ENCODE assay signal across 6 cellular contexts in genomic region chr14:24366375-24366663, GRCh38. TPM values are rescaled to one million over a fixed set of nuclear protein-coding genes. Genes with fewer than 3 reads are reported as not detected.
A peak's percentile ranks its signal among the peaks of the same experiment; 100 is the strongest.
DNase-seq lines count a peak whose midpoint lies in the region; ATAC-seq, FAIRE-seq and TF ChIP-seq lines count a peak whose summit lies in the region.

No MANE protein-coding gene starts in this region.

- intact Hi-C loops in HepG2 (cut with micrococcal nuclease; ENCODE audit: unreplicated experiment), result loop anchor here (5.0 kb wide), 1 partner anchor 196 kb away; no protein-coding TSS in a partner anchor

- H4K20me1 ChIP-seq in SU-DHL-6 (ENCODE audit: low read depth, low read length), result no peaks in the 10 kb centered on the region
- no peaks in the 10 kb centered on the region for H4K20me1 ChIP-seq in HepG2 (ENCODE audit: insufficient read depth, low read length)

- DNase-seq in AG04450 (ENCODE audit: low read depth, low spot score) (no peak), HepG2 (ENCODE audit: low spot score) (no peak), mesenteric fat pad (ENCODE audit: low spot score) (no peak)

- TF ChIP-seq CTCF in AG04450 (IDR thresholded peaks at IDR 0.05; ENCODE audit: low read depth, low read length) (no peak), SU-DHL-6 (IDR thresholded peaks at IDR 0.05; ENCODE audit: insufficient read depth, low read length, poor library complexity, severe bottlenecking) (no peak), HepG2 (CRISPR knock-in tag; IDR thresholded peaks at IDR 0.05) (no peak)

- in situ Hi-C loops in HepG2 (cut with HindIII; ENCODE audit: extremely low pct_ligation_motif_present, low pct_unique_long_range_greater_than_20kb), result loop anchor here (5.0 kb wide), 1 partner anchor 66 kb away; no protein-coding TSS in a partner anchor

- H3K79me2 ChIP-seq in SU-DHL-6 (ENCODE audit: insufficient read depth, low read length), result no peaks in the 10 kb centered on the region
- no peaks in the 10 kb centered on the region for H3K79me2 ChIP-seq in HepG2 (ENCODE audit: insufficient read depth, low read length)

- CTCF ChIA-PET in AG04450 (lab: Charles Lee), result interaction anchor here (0.7 to 2.3 kb wide), 25 partner anchors 10 to 76 kb away, joined by 3 to 160 read pairs (median 9); partner anchors contain the start of genes CBLN3, CIDEB, KHNYN and NYNRIN
- CTCF ChIA-PET in HepG2 (lab: Yijun Ruan, JAX; ENCODE audit: low intra/inter-chr PET ratio, low total read pairs), result interaction anchor here (1.9 to 7.9 kb wide), 5 partner anchors 33 to 76 kb away, joined by 4 to 295 read pairs (median 30); partner anchors contain the start of genes ADCY4, CBLN3, KHNYN and SDR39U1

- H3K27ac ChIP-seq in AG04450 (ENCODE audit: low read depth, low read length) (peak overlapping the region; percentile 96), SU-DHL-6 (ENCODE audit: low read depth, low read length) (peak overlapping the region; percentile 78), HepG2 (ENCODE audit: extremely low read length, insufficient read depth, low read length) (no peak overlapping the region)

- H2AFZ ChIP-seq in SU-DHL-6 (ENCODE audit: low read depth, low read length, severe bottlenecking), result peak overlapping the region; percentile 82
- no peak overlapping the region for H2AFZ ChIP-seq in HepG2 (ENCODE audit: low read length)

- BruUV-seq in HepG2 (replicated peaks; lab: Mats Ljungman, UMichigan), result no TSS peak

- H3K36me3 ChIP-seq in SU-DHL-6 (ENCODE audit: low read length), result no peaks in the 10 kb centered on the region
- H3K36me3 ChIP-seq in HepG2 (replicated peaks in 1 of 2; ENCODE audit: control insufficient read depth in 1 of 2, insufficient read depth in 2 of 2, low read length in 2 of 2), result no peaks in the 10 kb centered on the region

- FAIRE-seq in HepG2 (lab: Jason Lieb, UNC), result no peak

- H3K4me1 ChIP-seq in HepG2 (ENCODE audit: insufficient read depth, low read length), result peaks cover 26% of the 10 kb centered on the region

- H3K9me2 ChIP-seq in SU-DHL-6 (replicated peaks; ENCODE audit: insufficient read depth, low read length), result no peaks in the 10 kb centered on the region

- H3K9ac ChIP-seq in SU-DHL-6 (ENCODE audit: low read length) (peak overlapping the region; percentile 52), HepG2 (ENCODE audit: insufficient read depth, low read depth, low read length) (peak overlapping the region; percentile 35; the same call in 1 of the 2 replicates)

- H3F3A ChIP-seq in SU-DHL-6 (ENCODE audit: insufficient read depth), result peaks cover 4% of the 10 kb centered on the region

- WGBS in HepG2 (ENCODE audit: low lambda C conversion rate), result 2% methylated on average over 12 of the region's 12 CpGs

- no peak for TF ChIP-seq POLR2A in HepG2 (IDR thresholded peaks at IDR 0.05; ENCODE audit: insufficient read depth in 1 of 2, low read depth in 2 of 2, low read length in 2 of 2)

- H3K9me3 ChIP-seq in AG04450 (ENCODE audit: control insufficient read depth, insufficient read depth, low read length), result no peaks in the 10 kb centered on the region; the same call in 1 of the 2 replicates
- H3K9me3 ChIP-seq in SU-DHL-6 (ENCODE audit: insufficient read depth, low read length), result no peaks in the 10 kb centered on the region
- H3K9me3 ChIP-seq in HepG2 (ENCODE audit: low read length), result no peaks in the 10 kb centered on the region

- H3K4me2 ChIP-seq in SU-DHL-6 (ENCODE audit: low read depth, low read length, poor library complexity, severe bottlenecking), result peak overlapping the region; percentile 79
- H3K4me2 ChIP-seq in HepG2 (ENCODE audit: low read depth, low read length), result peak overlapping the region; percentile 99

- no peak for TF ChIP-seq RAD21 in HepG2 (CRISPR knock-in tag; IDR thresholded peaks at IDR 0.05)

- ATAC-seq in HepG2 (no peak), HG02588 (IDR thresholded peaks at IDR 0.05; ENCODE audit: unreplicated experiment) (no peak), HG02885 (IDR thresholded peaks at IDR 0.05; ENCODE audit: poor library complexity, unreplicated experiment) (no peak)

- H3K4me3 ChIP-seq in AG04450 (ENCODE audit: low read depth, low read length), result peak overlapping the region; percentile 46
- peak overlapping the region; percentile 47 for H3K4me3 ChIP-seq in SU-DHL-6 (ENCODE audit: insufficient read depth, low read length, poor library complexity, severe bottlenecking)
- H3K4me3 ChIP-seq in HepG2 (replicated peaks in 1 of 3; ENCODE audit: insufficient read depth in 1 of 3, low read depth in 2 of 3, low read length in 3 of 3), result peak overlapping the region; percentile 71 to 80 (median 74)

- TF ChIP-seq EP300 in HepG2 (IDR thresholded peaks at IDR 0.05; ENCODE audit: low read depth in 2 of 2, low read length in 2 of 2) (no peak), HepG2 (CRISPR knock-in tag; IDR thresholded peaks at IDR 0.05; ENCODE audit: borderline replicate concordance) (no peak)

- H3K27me3 ChIP-seq in AG04450 (ENCODE audit: control insufficient read depth, insufficient read depth, low read length) (peaks cover 1% of the 10 kb centered on the region), SU-DHL-6 (ENCODE audit: low read length) (no peaks in the 10 kb centered on the region), HepG2 (ENCODE audit: control insufficient read depth in 1 of 2, insufficient read depth in 2 of 2, low read length in 2 of 2) (peaks cover 20 to 48% of the 10 kb centered on the region in 2 experiments)

- POLR2A ChIA-PET in AG04450 (lab: Yijun Ruan, JAX) (interaction anchor here (0.7 to 2.2 kb wide), 12 partner anchors 13 to 178 kb away, joined by 3 to 42 read pairs (median 4); partner anchors contain the start of genes CBLN3, IPO4, KHNYN and NYNRIN), HepG2 (lab: Yijun Ruan, JAX) (interaction anchor here (0.6 to 2.3 kb wide), 12 partner anchors 12 to 272 kb away, joined by 3 to 90 read pairs (median 6); partner anchors contain the start of genes CBLN3, CIDEB, EMC9 and KHNYN)

RNA-seq across cellular contexts. Expression of gene NFATC4, which starts 1.7 kb away (rescaled TPM):
- polyA plus RNA-seq in AG04450 (2011; rRNA removed) (35.7 and 42.0 TPM in 2 replicates), HepG2 (2011; rRNA removed) (0.15 and 0.24 TPM in 2 replicates)
- polyA minus RNA-seq in AG04450 (2011; rRNA and poly(A)+ RNA removed), result 43.5 and 69.5 TPM in 2 replicates
- total RNA-seq in HepG2 (2016; rRNA removed; fragmentation: Illumina TruSeq; extraction: Trizol) (0.04 TPM in 1 of 2 replicates, not detected in the other), mesenteric fat pad (41.3 TPM)
- not detected in 2 replicates for total RNA-seq in HepG2 (2016; cell fraction: cytosol; rRNA removed; fragmentation: Illumina TruSeq; extraction: Trizol; ENCODE audit: low read depth)
- 0.11 TPM in 1 of 2 replicates, not detected in the other for total RNA-seq in HepG2 (2016; cell fraction: insoluble cytoplasmic fraction; rRNA removed; fragmentation: Illumina TruSeq; extraction: Trizol)
- total RNA-seq in HepG2 (2016; cell fraction: membrane; rRNA removed; fragmentation: Illumina TruSeq; extraction: Trizol), result not detected in 2 replicates
- total RNA-seq in HepG2 (2016; cell fraction: nucleus; rRNA removed; fragmentation: Illumina TruSeq; extraction: Trizol), result 0.34 TPM in 1 of 2 replicates, not detected in the other
- polyA plus RNA-seq in HepG2 (2011; cell fraction: cytosol; rRNA removed), result 0.03 and 0.05 TPM in 2 replicates
- polyA plus RNA-seq in HepG2 (2011; cell fraction: nucleus; rRNA removed), result 1.6 and 2.4 TPM in 2 replicates
- 0.17 and 0.40 TPM in 2 replicates for polyA plus RNA-seq in HepG2 (2012)
- polyA plus RNA-seq in HepG2 (2016; cell fraction: cytosol; fragmentation: Illumina TruSeq; extraction: Trizol; ENCODE audit: low read depth), result not detected in 2 replicates
- not detected in 2 replicates for polyA plus RNA-seq in HepG2 (2016; cell fraction: insoluble cytoplasmic fraction; fragmentation: Illumina TruSeq; extraction: Trizol; ENCODE audit: low read depth)
- polyA plus RNA-seq in HepG2 (2016; cell fraction: membrane; fragmentation: Illumina TruSeq; extraction: Trizol; ENCODE audit: low read depth), result not detected in 2 replicates
- polyA plus RNA-seq in HepG2 (2016; cell fraction: nucleus; fragmentation: Illumina TruSeq; extraction: Trizol; ENCODE audit: insufficient read depth, low read depth), result 0.47 TPM in 1 of 2 replicates, not detected in the other
- 0.32 TPM in 1 of 2 replicates, not detected in the other for polyA minus RNA-seq in HepG2 (2011; rRNA and poly(A)+ RNA removed; ENCODE audit: low replicate concordance)
- not detected in 2 replicates for polyA minus RNA-seq in HepG2 (2011; cell fraction: cytosol; rRNA and poly(A)+ RNA removed)
- 0.37 and 0.39 TPM in 2 replicates for polyA minus RNA-seq in HepG2 (2011; cell fraction: nucleus; rRNA and poly(A)+ RNA removed)

RNA-seq across cellular contexts. Expression of gene RIPK3, which starts 26.5 kb away (rescaled TPM):
- polyA plus RNA-seq in AG04450 (2011; rRNA removed) (0.09 TPM in 1 of 2 replicates, not detected in the other), HepG2 (2011; rRNA removed) (not detected in 2 replicates)
- not detected in 2 replicates for polyA minus RNA-seq in AG04450 (2011; rRNA and poly(A)+ RNA removed)
- total RNA-seq in HepG2 (2016; rRNA removed; fragmentation: Illumina TruSeq; extraction: Trizol) (not detected in 2 replicates), mesenteric fat pad (12.7 TPM)
- total RNA-seq in HepG2 (2016; cell fraction: cytosol; rRNA removed; fragmentation: Illumina TruSeq; extraction: Trizol; ENCODE audit: low read depth), result not detected in 2 replicates
- total RNA-seq in HepG2 (2016; cell fraction: insoluble cytoplasmic fraction; rRNA removed; fragmentation: Illumina TruSeq; extraction: Trizol), result not detected in 2 replicates
- not detected in 2 replicates for total RNA-seq in HepG2 (2016; cell fraction: membrane; rRNA removed; fragmentation: Illumina TruSeq; extraction: Trizol)
- total RNA-seq in HepG2 (2016; cell fraction: nucleus; rRNA removed; fragmentation: Illumina TruSeq; extraction: Trizol), result not detected in 2 replicates
- polyA plus RNA-seq in HepG2 (2011; cell fraction: cytosol; rRNA removed), result not detected in 2 replicates
- polyA plus RNA-seq in HepG2 (2011; cell fraction: nucleus; rRNA removed), result not detected in 2 replicates
- polyA plus RNA-seq in HepG2 (2012), result not detected in 2 replicates
- polyA plus RNA-seq in HepG2 (2016; cell fraction: cytosol; fragmentation: Illumina TruSeq; extraction: Trizol; ENCODE audit: low read depth), result not detected in 2 replicates
- polyA plus RNA-seq in HepG2 (2016; cell fraction: insoluble cytoplasmic fraction; fragmentation: Illumina TruSeq; extraction: Trizol; ENCODE audit: low read depth), result not detected in 2 replicates
- not detected in 2 replicates for polyA plus RNA-seq in HepG2 (2016; cell fraction: membrane; fragmentation: Illumina TruSeq; extraction: Trizol; ENCODE audit: low read depth)
- not detected in 2 replicates for polyA plus RNA-seq in HepG2 (2016; cell fraction: nucleus; fragmentation: Illumina TruSeq; extraction: Trizol; ENCODE audit: insufficient read depth, low read depth)
- polyA minus RNA-seq in HepG2 (2011; rRNA and poly(A)+ RNA removed; ENCODE audit: low replicate concordance), result not detected in 2 replicates
- not detected in 2 replicates for polyA minus RNA-seq in HepG2 (2011; cell fraction: cytosol; rRNA and poly(A)+ RNA removed)
- not detected in 2 replicates for polyA minus RNA-seq in HepG2 (2011; cell fraction: nucleus; rRNA and poly(A)+ RNA removed)

RNA-seq across cellular contexts. Expression of gene ADCY4, which starts 31.4 kb away (rescaled TPM):
- polyA plus RNA-seq in AG04450 (2011; rRNA removed), result 0.04 TPM in 1 of 2 replicates, not detected in the other
- polyA minus RNA-seq in AG04450 (2011; rRNA and poly(A)+ RNA removed), result 0.22 TPM in 1 of 2 replicates, not detected in the other
- not detected in 2 replicates for total RNA-seq in HepG2 (2016; rRNA removed; fragmentation: Illumina TruSeq; extraction: Trizol)
- not detected in 2 replicates for total RNA-seq in HepG2 (2016; cell fraction: cytosol; rRNA removed; fragmentation: Illumina TruSeq; extraction: Trizol; ENCODE audit: low read depth)
- not detected in 2 replicates for total RNA-seq in HepG2 (2016; cell fraction: insoluble cytoplasmic fraction; rRNA removed; fragmentation: Illumina TruSeq; extraction: Trizol)
- not detected in 2 replicates for total RNA-seq in HepG2 (2016; cell fraction: membrane; rRNA removed; fragmentation: Illumina TruSeq; extraction: Trizol)
- total RNA-seq in HepG2 (2016; cell fraction: nucleus; rRNA removed; fragmentation: Illumina TruSeq; extraction: Trizol), result not detected in 2 replicates
- polyA plus RNA-seq in HepG2 (2011; rRNA removed), result 0.03 TPM in 1 of 2 replicates, not detected in the other
- polyA plus RNA-seq in HepG2 (2011; cell fraction: cytosol; rRNA removed), result not detected in 2 replicates
- polyA plus RNA-seq in HepG2 (2011; cell fraction: nucleus; rRNA removed), result 0.31 and 0.50 TPM in 2 replicates
- polyA plus RNA-seq in HepG2 (2012), result 0.20 TPM in 1 of 2 replicates, not detected in the other
- not detected in 2 replicates for polyA plus RNA-seq in HepG2 (2016; cell fraction: cytosol; fragmentation: Illumina TruSeq; extraction: Trizol; ENCODE audit: low read depth)
- not detected in 2 replicates for polyA plus RNA-seq in HepG2 (2016; cell fraction: insoluble cytoplasmic fraction; fragmentation: Illumina TruSeq; extraction: Trizol; ENCODE audit: low read depth)
- not detected in 2 replicates for polyA plus RNA-seq in HepG2 (2016; cell fraction: membrane; fragmentation: Illumina TruSeq; extraction: Trizol; ENCODE audit: low read depth)
- polyA plus RNA-seq in HepG2 (2016; cell fraction: nucleus; fragmentation: Illumina TruSeq; extraction: Trizol; ENCODE audit: insufficient read depth, low read depth), result 0.19 TPM in 1 of 2 replicates, not detected in the other
- polyA minus RNA-seq in HepG2 (2011; rRNA and poly(A)+ RNA removed; ENCODE audit: low replicate concordance), result 0.22 TPM in 1 of 2 replicates, not detected in the other
- polyA minus RNA-seq in HepG2 (2011; cell fraction: cytosol; rRNA and poly(A)+ RNA removed), result not detected in 2 replicates
- 0.99 TPM in 1 of 2 replicates, not detected in the other for polyA minus RNA-seq in HepG2 (2011; cell fraction: nucleus; rRNA and poly(A)+ RNA removed)
- 59.6 TPM for total RNA-seq in mesenteric fat pad

RNA-seq across cellular contexts. Expression of gene NYNRIN, which starts 32.5 kb away (rescaled TPM):
- polyA plus RNA-seq in AG04450 (2011; rRNA removed) (10.4 and 10.5 TPM in 2 replicates), HepG2 (2011; rRNA removed) (0.63 and 0.95 TPM in 2 replicates)
- polyA minus RNA-seq in AG04450 (2011; rRNA and poly(A)+ RNA removed), result 18.3 and 20.1 TPM in 2 replicates
- total RNA-seq in HepG2 (2016; rRNA removed; fragmentation: Illumina TruSeq; extraction: Trizol) (1.1 and 1.3 TPM in 2 replicates), mesenteric fat pad (11.7 TPM)
- total RNA-seq in HepG2 (2016; cell fraction: cytosol; rRNA removed; fragmentation: Illumina TruSeq; extraction: Trizol; ENCODE audit: low read depth), result 0.09 and 0.10 TPM in 2 replicates
- 0.91 and 1.1 TPM in 2 replicates for total RNA-seq in HepG2 (2016; cell fraction: insoluble cytoplasmic fraction; rRNA removed; fragmentation: Illumina TruSeq; extraction: Trizol)
- 0.24 and 0.34 TPM in 2 replicates for total RNA-seq in HepG2 (2016; cell fraction: membrane; rRNA removed; fragmentation: Illumina TruSeq; extraction: Trizol)
- 1.0 and 1.4 TPM in 2 replicates for total RNA-seq in HepG2 (2016; cell fraction: nucleus; rRNA removed; fragmentation: Illumina TruSeq; extraction: Trizol)
- polyA plus RNA-seq in HepG2 (2011; cell fraction: cytosol; rRNA removed), result 0.39 and 0.44 TPM in 2 replicates
- polyA plus RNA-seq in HepG2 (2011; cell fraction: nucleus; rRNA removed), result 2.0 and 2.1 TPM in 2 replicates
- polyA plus RNA-seq in HepG2 (2012), result 1.8 and 5.9 TPM in 2 replicates
- polyA plus RNA-seq in HepG2 (2016; cell fraction: cytosol; fragmentation: Illumina TruSeq; extraction: Trizol; ENCODE audit: low read depth), result 0.07 and 0.08 TPM in 2 replicates
- polyA plus RNA-seq in HepG2 (2016; cell fraction: insoluble cytoplasmic fraction; fragmentation: Illumina TruSeq; extraction: Trizol; ENCODE audit: low read depth), result 0.72 and 0.83 TPM in 2 replicates
- 0.13 and 0.14 TPM in 2 replicates for polyA plus RNA-seq in HepG2 (2016; cell fraction: membrane; fragmentation: Illumina TruSeq; extraction: Trizol; ENCODE audit: low read depth)
- polyA plus RNA-seq in HepG2 (2016; cell fraction: nucleus; fragmentation: Illumina TruSeq; extraction: Trizol; ENCODE audit: insufficient read depth, low read depth), result 1.2 and 1.5 TPM in 2 replicates
- 2.4 TPM in 1 of 2 replicates, not detected in the other for polyA minus RNA-seq in HepG2 (2011; rRNA and poly(A)+ RNA removed; ENCODE audit: low replicate concordance)
- polyA minus RNA-seq in HepG2 (2011; cell fraction: cytosol; rRNA and poly(A)+ RNA removed), result 1.4 and 1.5 TPM in 2 replicates
- 1.7 and 1.9 TPM in 2 replicates for polyA minus RNA-seq in HepG2 (2011; cell fraction: nucleus; rRNA and poly(A)+ RNA removed)

RNA-seq across cellular contexts. Expression of gene LTB4R, which starts 55.0 kb away (rescaled TPM):
- polyA plus RNA-seq in AG04450 (2011; rRNA removed) (0.98 and 1.2 TPM in 2 replicates), HepG2 (2011; rRNA removed) (8.2 and 12.4 TPM in 2 replicates)
- 0.70 and 1.4 TPM in 2 replicates for polyA minus RNA-seq in AG04450 (2011; rRNA and poly(A)+ RNA removed)
- total RNA-seq in HepG2 (2016; rRNA removed; fragmentation: Illumina TruSeq; extraction: Trizol) (1.00 and 3.2 TPM in 2 replicates), mesenteric fat pad (11.9 TPM)
- total RNA-seq in HepG2 (2016; cell fraction: cytosol; rRNA removed; fragmentation: Illumina TruSeq; extraction: Trizol; ENCODE audit: low read depth), result 0.40 and 0.53 TPM in 2 replicates
- total RNA-seq in HepG2 (2016; cell fraction: insoluble cytoplasmic fraction; rRNA removed; fragmentation: Illumina TruSeq; extraction: Trizol), result 0.25 and 2.9 TPM in 2 replicates
- 0.55 and 0.59 TPM in 2 replicates for total RNA-seq in HepG2 (2016; cell fraction: membrane; rRNA removed; fragmentation: Illumina TruSeq; extraction: Trizol)
- total RNA-seq in HepG2 (2016; cell fraction: nucleus; rRNA removed; fragmentation: Illumina TruSeq; extraction: Trizol), result 4.9 and 6.3 TPM in 2 replicates
- polyA plus RNA-seq in HepG2 (2011; cell fraction: cytosol; rRNA removed), result 1.2 and 1.9 TPM in 2 replicates
- polyA plus RNA-seq in HepG2 (2011; cell fraction: nucleus; rRNA removed), result 89.0 and 109 TPM in 2 replicates
- 9.0 and 9.1 TPM in 2 replicates for polyA plus RNA-seq in HepG2 (2012)
- 0.10 and 0.24 TPM in 2 replicates for polyA plus RNA-seq in HepG2 (2016; cell fraction: cytosol; fragmentation: Illumina TruSeq; extraction: Trizol; ENCODE audit: low read depth)
- 0.76 and 0.87 TPM in 2 replicates for polyA plus RNA-seq in HepG2 (2016; cell fraction: insoluble cytoplasmic fraction; fragmentation: Illumina TruSeq; extraction: Trizol; ENCODE audit: low read depth)
- 0.37 and 0.90 TPM in 2 replicates for polyA plus RNA-seq in HepG2 (2016; cell fraction: membrane; fragmentation: Illumina TruSeq; extraction: Trizol; ENCODE audit: low read depth)
- polyA plus RNA-seq in HepG2 (2016; cell fraction: nucleus; fragmentation: Illumina TruSeq; extraction: Trizol; ENCODE audit: insufficient read depth, low read depth), result 22.4 and 23.6 TPM in 2 replicates
- polyA minus RNA-seq in HepG2 (2011; rRNA and poly(A)+ RNA removed; ENCODE audit: low replicate concordance), result 13.2 and 32.8 TPM in 2 replicates
- 0.30 and 1.5 TPM in 2 replicates for polyA minus RNA-seq in HepG2 (2011; cell fraction: cytosol; rRNA and poly(A)+ RNA removed)
- 17.3 and 18.9 TPM in 2 replicates for polyA minus RNA-seq in HepG2 (2011; cell fraction: nucleus; rRNA and poly(A)+ RNA removed)

Comparison
In these comparisons a context has a peak if more than half of its experiments do, and no peak if none do; other contexts are left out.
1. RNA of gene NFATC4, which starts 1.7 kb away (total RNA-seq): 41.3 TPM in mesenteric fat pad (single experiment); 0.04 to 0.34 TPM in HepG2; every median in the first group is over 10 times any median in the second.
2. RNA of gene RIPK3, which starts 26.5 kb away (total RNA-seq): 12.7 TPM in mesenteric fat pad (single experiment); not detected in HepG2; every median in the first group is over 10 times any median in the second.
3. RNA of gene ADCY4, which starts 31.4 kb away (total RNA-seq): 59.6 TPM in mesenteric fat pad (single experiment); not detected in HepG2; every median in the first group is over 10 times any median in the second.
4. Peak in every context shown above with its lines, with median percentiles within 50 percentile points of each other: H3K4me3 ChIP-seq.